Comparison of ENCODE assay signal across 13 cellular contexts in genomic region chr3:121529308-121529707, GRCh38. TPM values are rescaled to one million over a fixed set of nuclear protein-coding genes. Genes with fewer than 3 reads are reported as not detected.
DNase-seq lines count a peak whose midpoint lies in the region; ATAC-seq and TF ChIP-seq lines count a peak whose summit lies in the region.
"Had no signal": no experiment of that assay in that cellular context is flagged by ENCODE, and none has a peak within 500 bp of the region (broad histone marks: within the 10 kb centered on the region; RNA-seq: fewer than 3 reads in every experiment).

No MANE protein-coding gene starts in this region.

- TF ChIP-seq CTCF in MM.1S (IDR thresholded peaks at IDR 0.05; ENCODE audit: low read length) (peak; percentile 21), choroid plexus epithelial cell (conservative IDR thresholded peaks at IDR 0.05; ENCODE audit: low read depth, low read length) (peak; percentile 72), nephron progenitor cell (IDR thresholded peaks at IDR 0.05) (peak; percentile 13), vagina (IDR thresholded peaks at IDR 0.05) (no peak)

- H3K4me2 ChIP-seq in MM.1S (ENCODE audit: low read depth, low read length): no peak overlapping the region

- H3K4me1 ChIP-seq in MM.1S (ENCODE audit: low read length) (no peaks in the 10 kb centered on the region), vagina (no peaks in the 10 kb centered on the region)

- H3K27me3 Mint-ChIP-seq in nephron progenitor cell (ENCODE audit: low read depth, poor library complexity): peaks cover 3% of the 10 kb centered on the region
- H3K27me3 Mint-ChIP-seq in activated T-helper 17 cell treated with anti-CD3 and anti-CD28 coated beads, Interleukin-2, amount 50 U/mL, for 72 hours: no peaks in the 10 kb centered on the region
- H3K27me3 Mint-ChIP-seq: IgD-negative memory B cell; stimulated activated naive CD8-positive, alpha-beta T cell treated with anti-CD3 and anti-CD28 coated beads, Interleukin-15, amount 100 ng/mL, for 72 hours had no signal

- no peaks in the 10 kb centered on the region for H3K27me3 ChIP-seq in MM.1S (replicated peaks; ENCODE audit: insufficient read depth, low read length)
- no peaks in the 10 kb centered on the region for H3K27me3 ChIP-seq in vagina

- no peaks in the 10 kb centered on the region for H3K9me2 ChIP-seq in MM.1S (replicated peaks; ENCODE audit: insufficient read depth, low read length)

- H3K4me1 Mint-ChIP-seq in nephron progenitor cell: no peaks in the 10 kb centered on the region
- no peaks in the 10 kb centered on the region for H3K4me1 Mint-ChIP-seq in activated T-helper 17 cell treated with anti-CD3 and anti-CD28 coated beads, Interleukin-2, amount 50 U/mL, for 72 hours
- H3K4me1 Mint-ChIP-seq: stimulated activated naive CD8-positive, alpha-beta T cell treated with anti-CD3 and anti-CD28 coated beads, Interleukin-15, amount 100 ng/mL, for 72 hours had no signal

- H3K36me3 Mint-ChIP-seq in nephron progenitor cell (ENCODE audit: low read depth): peaks cover 64% of the 10 kb centered on the region
- H3K36me3 Mint-ChIP-seq in activated T-helper 17 cell treated with anti-CD3 and anti-CD28 coated beads, Interleukin-2, amount 50 U/mL, for 72 hours (ENCODE audit: low read depth): peaks cover 10% of the 10 kb centered on the region

- H3K27ac ChIP-seq in MM.1S (ENCODE audit: low read length): no peak overlapping the region
- H3K27ac ChIP-seq in vagina: no peak overlapping the region

- H3K27ac Mint-ChIP-seq in nephron progenitor cell: no peak overlapping the region
- H3K27ac Mint-ChIP-seq in activated T-helper 17 cell treated with anti-CD3 and anti-CD28 coated beads, Interleukin-2, amount 50 U/mL, for 72 hours: no peak overlapping the region
- H3K27ac Mint-ChIP-seq: IgD-negative memory B cell had no signal

- no peaks in the 10 kb centered on the region for H3K9me3 Mint-ChIP-seq in nephron progenitor cell
- H3K9me3 Mint-ChIP-seq in activated T-helper 17 cell treated with anti-CD3 and anti-CD28 coated beads, Interleukin-2, amount 50 U/mL, for 72 hours: no peaks in the 10 kb centered on the region
- H3K9me3 Mint-ChIP-seq: IgD-negative memory B cell; stimulated activated naive CD8-positive, alpha-beta T cell treated with anti-CD3 and anti-CD28 coated beads, Interleukin-15, amount 100 ng/mL, for 72 hours had no signal

- H3K79me2 ChIP-seq in MM.1S (ENCODE audit: low read length): peaks cover 34% of the 10 kb centered on the region

- no peak overlapping the region for H2AFZ ChIP-seq in MM.1S (ENCODE audit: low read length)

- H3K4me3 ChIP-seq in MM.1S (ENCODE audit: low read length) (no peak overlapping the region), choroid plexus epithelial cell (ENCODE audit: low read depth, low read length) (no peak overlapping the region), vagina (no peak overlapping the region)

- intact Hi-C loops in vagina (cut with DNase I): no loop called here

- no peaks in the 10 kb centered on the region for H3K9me3 ChIP-seq in MM.1S (replicated peaks; ENCODE audit: insufficient read depth, low read length)
- no peaks in the 10 kb centered on the region for H3K9me3 ChIP-seq in vagina

- H3K36me3 ChIP-seq in MM.1S (replicated peaks; ENCODE audit: insufficient read depth, low read length) (peaks cover 5% of the 10 kb centered on the region), vagina (no peaks in the 10 kb centered on the region)

- H3K9ac ChIP-seq in MM.1S (ENCODE audit: low read length): no peak overlapping the region

- peak; percentile 67 for DNase-seq in GM03348 (ENCODE audit: low spot score)
- no peak for DNase-seq in MM.1S
- peak; percentile 66 for DNase-seq in choroid plexus epithelial cell (ENCODE audit: low read depth)
- DNase-seq in nephron progenitor cell: no peak
- DNase-seq in RPMI8226: no peak
- DNase-seq in vagina (ENCODE audit: extremely low spot score in 2 of 2): no peak
- DNase-seq: cortex of kidney; left colon; stimulated activated CD4-positive, alpha-beta T cell treated with anti-CD3 and anti-CD28 coated beads, Interleukin-12 subunit alpha, Interleukin-12 subunit beta, amount 100 ng/mL, for 4 hours; stimulated activated naive CD8-positive, alpha-beta T cell treated with anti-CD3 and anti-CD28 coated beads, Interleukin-15, amount 100 ng/mL, for 72 hours had no signal

- H4K20me1 ChIP-seq in MM.1S (ENCODE audit: insufficient read depth, low read length): no peaks in the 10 kb centered on the region

- no peaks in the 10 kb centered on the region for H3F3A ChIP-seq in MM.1S (ENCODE audit: insufficient read depth, low read length)

- TF ChIP-seq POLR2A in vagina (IDR thresholded peaks at IDR 0.05): no peak

- H3K4me3 Mint-ChIP-seq in nephron progenitor cell: no peak overlapping the region
- H3K4me3 Mint-ChIP-seq in activated T-helper 17 cell treated with anti-CD3 and anti-CD28 coated beads, Interleukin-2, amount 50 U/mL, for 72 hours: no peak overlapping the region
- H3K4me3 Mint-ChIP-seq: IgD-negative memory B cell; stimulated activated naive CD8-positive, alpha-beta T cell treated with anti-CD3 and anti-CD28 coated beads, Interleukin-15, amount 100 ng/mL, for 72 hours had no signal

- ATAC-seq in activated T-helper 17 cell treated with anti-CD3 and anti-CD28 coated beads, Interleukin-2, amount 50 U/mL, for 72 hours (replicated peaks): no peak
- no peak for ATAC-seq in GM21423 (IDR thresholded peaks at IDR 0.05; ENCODE audit: unreplicated experiment)
- ATAC-seq: left colon; stimulated activated naive CD8-positive, alpha-beta T cell treated with anti-CD3 and anti-CD28 coated beads, Interleukin-15, amount 100 ng/mL, for 72 hours had no signal

RNA-seq across cellular contexts. Expression of gene POLQ, which starts 16.5 kb away (rescaled TPM):
- total RNA-seq in activated T-helper 17 cell treated with anti-CD3 and anti-CD28 coated beads, Interleukin-2, amount 50 U/mL, for 72 hours: 10 to 100 TPM; 11.8 to 19.0 TPM
- 2.5 TPM for total RNA-seq in vagina

RNA-seq across cellular contexts. Expression of gene ARGFX, which starts 38.4 kb away (rescaled TPM):
- not detected for total RNA-seq in activated T-helper 17 cell treated with anti-CD3 and anti-CD28 coated beads, Interleukin-2, amount 50 U/mL, for 72 hours
- not detected for total RNA-seq in vagina
- total RNA-seq: left colon had no signal

Comparison
In these comparisons a context has a peak if more than half of its experiments do, and no peak if none do; other contexts are left out.
1. DNase-seq: peak in GM03348 (single experiment) and choroid plexus epithelial cell (single experiment); none in MM.1S (single experiment), nephron progenitor cell (single experiment), RPMI8226 (single experiment) and vagina (0 of 2).
2. CTCF ChIP-seq: peak in MM.1S (single experiment), choroid plexus epithelial cell (single experiment) and nephron progenitor cell (single experiment); none in vagina (0 of 3).